Comparison of ENCODE assay signal across 1 cellular context in genomic region chr5:52786937-52787599, GRCh38.
TF ChIP-seq lines count a peak whose summit lies in the region.

No MANE protein-coding gene starts in this region.

TF ChIP-seq in GM23338, 12 proteins besides CTCF, POLR2A, EP300 and RAD21 (continued from another document):
- no peak for TF ChIP-seq REST (IDR thresholded peaks at IDR 0.05; ENCODE audit: unreplicated experiment)
- no peak for TF ChIP-seq EZH2phosphoT487 (IDR thresholded peaks at IDR 0.05; ENCODE audit: unreplicated experiment)
- TF ChIP-seq EZH2 (IDR thresholded peaks at IDR 0.05; ENCODE audit: low read depth, unreplicated experiment), result no peak
- TF ChIP-seq ZNF331 (CRISPR knock-in tag; IDR thresholded peaks at IDR 0.05; ENCODE audit: low read depth), result no peak
- TF ChIP-seq ZNF462 (CRISPR knock-in tag; IDR thresholded peaks at IDR 0.05), result no peak
- TF ChIP-seq STAT1 (IDR thresholded peaks at IDR 0.05; ENCODE audit: unreplicated experiment), result no peak
